Comparison of ENCODE assay signal across 1 cellular context in genomic region chr17:75270966-75271232, GRCh38.
TF ChIP-seq lines count a peak whose summit lies in the region.

TSS of gene MIF4GD (minus strand) at chr17:75271231. CDS start at chr17:75270195, 1,036 bp downstream.

TF ChIP-seq in WTC11, 78 proteins besides CTCF, POLR2A, EP300 and RAD21 (continued from another document):
- TF ChIP-seq MAX (CRISPR knock-in tag; IDR thresholded peaks at IDR 0.05): no peak
- TF ChIP-seq CBFB (CRISPR knock-in tag; IDR thresholded peaks at IDR 0.05; ENCODE audit: low read depth): no peak
